Comparison of ENCODE assay signal across 8 cellular contexts in genomic region chr11:121292503-121293275, GRCh38. TPM values are rescaled to one million over a fixed set of nuclear protein-coding genes. Genes with fewer than 3 reads are reported as not detected.
A peak's percentile ranks its signal among the peaks of the same experiment; 100 is the strongest.
DNase-seq lines count a peak whose midpoint lies in the region; ATAC-seq and TF ChIP-seq lines count a peak whose summit lies in the region.

Gene SC5D (plus strand): TSS chr11:121292771. CDS start chr11:121303376, 10,605 bp downstream.

- H3K36me3 Mint-ChIP-seq in CD8-positive, alpha-beta T cell = peaks cover 27% of the 10 kb centered on the region

- intact Hi-C loops in CD8-positive, alpha-beta T cell (cut with DNase I, micrococcal nuclease) = loop anchor here (1.0 to 10.0 kb wide), 7 partner anchors 43 to 1772 kb away; partner anchors contain the start of genes HSPA8 (in 2 of the 2), SORL1 (in 1 of the 2) and SORL1-AS1 (in 1 of the 2)

- H3K9me3 ChIP-seq in CD8-positive, alpha-beta T cell (ENCODE audit: low read length) = no peaks in the 10 kb centered on the region
- H3K9me3 ChIP-seq in lung (ENCODE audit: control insufficient read depth in 2 of 2, insufficient read depth in 1 of 2, low read length in 1 of 2) = no peaks in the 10 kb centered on the region

- peak within 1 kb of the TSS; percentile 97 for H3K27ac ChIP-seq in CD8-positive, alpha-beta T cell (ENCODE audit: low read depth, low read length)
- peak within 1 kb of the TSS; percentile 79 to 97 for H3K27ac ChIP-seq in lung (ENCODE audit: low read depth in 1 of 2, low read length in 1 of 2)

- H3K27ac Mint-ChIP-seq in CD8-positive, alpha-beta T cell = peak within 1 kb of the TSS; percentile 99

- ATAC-seq in CD8-positive, alpha-beta T cell = peak; percentile 83
- peak; percentile 96 for ATAC-seq in GM19467 (IDR thresholded peaks at IDR 0.05; ENCODE audit: unreplicated experiment)
- ATAC-seq in lung (ENCODE audit: insufficient read depth, low FRiP score) = peak; percentile 98

- H3K36me3 ChIP-seq in CD8-positive, alpha-beta T cell (ENCODE audit: insufficient read depth, low read length) = no peaks in the 10 kb centered on the region
- H3K36me3 ChIP-seq in lung (ENCODE audit: control insufficient read depth in 2 of 2, insufficient read depth in 2 of 2, low read length in 2 of 2) = no peaks in the 10 kb centered on the region

- POLR2A ChIA-PET in CD8-positive, alpha-beta T cell (lab: Charles Lee) = interaction anchor here (0.5 to 1.9 kb wide), 17 partner anchors 10 to 1769 kb away, joined by 3 to 15 read pairs (median 3); partner anchors contain the start of gene HSPA8

- H3K4me3 Mint-ChIP-seq in CD8-positive, alpha-beta T cell = peak within 1 kb of the TSS; percentile 97

- H3K27me3 ChIP-seq in CD8-positive, alpha-beta T cell (ENCODE audit: insufficient read depth, low read length) = no peaks in the 10 kb centered on the region
- H3K27me3 ChIP-seq in lung (ENCODE audit: control insufficient read depth, insufficient read depth) = no peaks in the 10 kb centered on the region

- peak within 1 kb of the TSS; percentile 77 for H3K4me3 ChIP-seq in CD8-positive, alpha-beta T cell (ENCODE audit: low read depth, low read length)
- peak within 1 kb of the TSS; percentile 87 for H3K4me3 ChIP-seq in lung

- WGBS in lung, 2 donors = 0% methylated on average over 75 of the region's 75 CpGs

- peak; percentile 86 to 98 (median 94) for DNase-seq in CD8-positive, alpha-beta T cell
- DNase-seq in HS-27A (ENCODE audit: low read depth) (peak; percentile 46), NK-92 (lab: John Stamatoyannopoulos, UW; ENCODE audit: unreplicated experiment) (peak; percentile 55), lung (ENCODE audit: low spot score) (peak; percentile 95)
- DNase-seq in activated CD8-positive, alpha-beta memory T cell treated with anti-CD3 and anti-CD28 coated beads for 24 hours = peak; percentile 96
- peak; percentile 95 for DNase-seq in effector CD8-positive, alpha-beta T cell (lab: John Stamatoyannopoulos, UW)
- peak; percentile 85 to 90 (median 86) for DNase-seq in stimulated activated CD4-positive, alpha-beta T cell treated with anti-CD3 and anti-CD28 coated beads, TNF-alpha, amount 100 ng/mL, for 4 hours (ENCODE audit: low read depth in 3 of 3)

- CTCF ChIA-PET in CD8-positive, alpha-beta T cell (lab: Charles Lee) = interaction anchor here (1.1 to 1.7 kb wide), 3 partner anchors 42 to 299 kb away, joined by 4 read pairs; partner anchors contain the start of genes SORL1 and SORL1-AS1

- peaks cover 58% of the 10 kb centered on the region for H3K4me1 Mint-ChIP-seq in CD8-positive, alpha-beta T cell (ENCODE audit: low read depth)

- no peaks in the 10 kb centered on the region for H3K27me3 Mint-ChIP-seq in CD8-positive, alpha-beta T cell (ENCODE audit: low read depth)

- H3K9me3 Mint-ChIP-seq in CD8-positive, alpha-beta T cell = peaks cover 3% of the 10 kb centered on the region

- TF ChIP-seq CTCF in CD8-positive, alpha-beta T cell (IDR thresholded peaks at IDR 0.05) = no peak
- TF ChIP-seq CTCF in lung (IDR thresholded peaks at IDR 0.05; ENCODE audit: control extremely low read depth, extremely low read depth) = no peak

- peaks cover 14% of the 10 kb centered on the region for H3K4me1 ChIP-seq in CD8-positive, alpha-beta T cell (ENCODE audit: insufficient read depth, low read length)
- no peaks in the 10 kb centered on the region for H3K4me1 ChIP-seq in lung (ENCODE audit: control insufficient read depth in 2 of 2, insufficient read depth in 2 of 2, low read length in 2 of 2)

RNA-seq across cellular contexts. Expression of gene SC5D, which starts in this region (rescaled TPM):
- total RNA-seq in CD8-positive, alpha-beta T cell = 10 to 100 TPM; 69.2 to 70.1 TPM
- 10 to 100 TPM; 48.9 to 91.5 TPM for total RNA-seq in lung
- 10 to 100 TPM; 29.4 to 39.4 TPM for polyA plus RNA-seq in lung

Comparison
In these comparisons a context has a peak if more than half of its experiments do, and no peak if none do; other contexts are left out.
1. Peak in every context shown above with its lines: DNase-seq, ATAC-seq, H3K4me3 ChIP-seq and H3K27ac ChIP-seq.
2. DNase-seq: peak in every context shown above with its lines; median percentile 96 in activated CD8-positive, alpha-beta memory T cell treated with anti-CD3 and anti-CD28 coated beads for 24 hours; 95 in effector CD8-positive, alpha-beta T cell; 95 in lung; 94 in CD8-positive, alpha-beta T cell; 86 in stimulated activated CD4-positive, alpha-beta T cell treated with anti-CD3 and anti-CD28 coated beads, TNF-alpha, amount 100 ng/mL, for 4 hours; 55 in NK-92; 46 in HS-27A.